32 cellular contexts compared by ENCODE assay signal in genomic region chr2:132760971-132761370, GRCh38.
"Had no signal": no experiment of that assay in that cellular context is flagged by ENCODE, and none has a peak within 500 bp of the region (broad histone marks: within the 10 kb centered on the region; RNA-seq: fewer than 3 reads in every experiment).

No MANE protein-coding gene starts in this region.

- H3K27ac ChIP-seq: adrenal gland, SJCRH30, SK-N-MC had no signal

- H3K4me3 Mint-ChIP-seq: activated CD4-positive, alpha-beta memory T cell treated with anti-CD3 and anti-CD28 coated beads for 36 hours; activated naive CD4-positive, alpha-beta T cell treated with anti-CD3 and anti-CD28 coated beads for 36 hours; activated T-cell treated with anti-CD3 and anti-CD28 coated beads, Interleukin-2, amount 50 U/mL, for 4 hours; activated T-helper 1 cell treated with anti-CD3 and anti-CD28 coated beads, Interleukin-12 subunit alpha, Interleukin-12 subunit beta, Interleukin-2, Interleukin-4 antibody, amounts not matched to agents 30 ng/mL and 10 ng/mL and 1 ng/mL, durations not matched to agents 14 hours and 24 hours and 36 hours; brain; T-helper 1 cell treated with Interleukin-12 subunit alpha and Interleukin-12 subunit beta and Interleukin-4 antibody, amounts not matched to agents 30 μg/mL and 1 μg/mL, for 36 hours; T-helper 2 cell treated with Interferon-gamma antibody and Interleukin-4, amounts not matched to agents 5 μg/mL and 100 μg/mL, for 36 hours had no signal

- H3K9me3 Mint-ChIP-seq: activated CD4-positive, alpha-beta memory T cell treated with anti-CD3 and anti-CD28 coated beads for 36 hours had no signal

- H3K36me3 ChIP-seq: adrenal gland, SJCRH30 had no signal

- H3K27me3 ChIP-seq: adrenal gland had no signal

- H3K36me3 Mint-ChIP-seq: activated CD4-positive, alpha-beta memory T cell treated with anti-CD3 and anti-CD28 coated beads for 36 hours; activated naive CD4-positive, alpha-beta T cell treated with anti-CD3 and anti-CD28 coated beads, Interleukin-2, amount 50 U/mL, for 72 hours had no signal

- H3K4me3 ChIP-seq: adrenal gland, SJCRH30, SK-N-MC had no signal

- DNase-seq: activated CD4-positive, alpha-beta memory T cell treated with anti-CD3 and anti-CD28 coated beads for 36 hours; activated CD4-positive, alpha-beta T cell treated with anti-CD3 and anti-CD28 coated beads, Interleukin-2, amount 50 U/mL, for 1 hour; activated CD8-positive, alpha-beta memory T cell treated with anti-CD3 and anti-CD28 coated beads, Interleukin-2, amount 50 U/mL, for 4 hours; activated gamma-delta T cell treated with Interleukin-2 at 50 U/mL for 16 hours; activated naive CD4-positive, alpha-beta T cell treated with anti-CD3 and anti-CD28 coated beads for 36 hours; activated T-cell treated with anti-CD3 and anti-CD28 coated beads for 4 hours; activated T-cell treated with anti-CD3 and anti-CD28 coated beads, Interleukin-2, amount 50 U/mL, for 4 hours; adrenal gland; central memory CD4-positive, alpha-beta T cell; Karpas-422; NCI-H1048; NCI-H1105 treated with DMSO at 0.1 percent for 48 hours; NCI-H1436; NCI-H1694; NCI-H1930; NCI-H2081 treated with DMSO at 0.1 percent for 48 hours; NCI-H226; NCI-H446 treated with DMSO at 0.1 percent for 48 hours; NCI-H524; NCI-H69; NK-92 treated with Interleukin-12 subunit alpha and Interleukin-12 subunit beta, amount 100 ng/mL, for 24 hours; OCI-M1; SHP77; SJCRH30 had no signal

- H3K9me3 ChIP-seq: adrenal gland, SJCRH30 had no signal

- H3K4me1 ChIP-seq: adrenal gland, SJCRH30 had no signal

- FAIRE-seq: TTC549 had no signal

- H3K27ac Mint-ChIP-seq: activated CD4-positive, alpha-beta memory T cell treated with anti-CD3 and anti-CD28 coated beads for 36 hours; activated naive CD4-positive, alpha-beta T cell treated with anti-CD3 and anti-CD28 coated beads for 36 hours; activated naive CD4-positive, alpha-beta T cell treated with anti-CD3 and anti-CD28 coated beads, Interleukin-2, amount 50 U/mL, for 72 hours; activated T-helper 1 cell treated with anti-CD3 and anti-CD28 coated beads, Interleukin-12 subunit alpha, Interleukin-12 subunit beta, Interleukin-2, Interleukin-4 antibody, amounts not matched to agents 30 ng/mL and 10 ng/mL and 1 ng/mL, durations not matched to agents 14 hours and 24 hours and 36 hours; brain; T-helper 1 cell treated with Interleukin-12 subunit alpha and Interleukin-12 subunit beta and Interleukin-4 antibody, amounts not matched to agents 30 μg/mL and 1 μg/mL, for 36 hours; T-helper 2 cell treated with Interferon-gamma antibody and Interleukin-4, amounts not matched to agents 5 μg/mL and 100 μg/mL, for 36 hours had no signal

- H3K27me3 Mint-ChIP-seq: activated CD4-positive, alpha-beta memory T cell treated with anti-CD3 and anti-CD28 coated beads for 36 hours had no signal

- ATAC-seq: activated naive CD4-positive, alpha-beta T cell treated with anti-CD3 and anti-CD28 coated beads, Interleukin-2, amount 50 U/mL, for 72 hours; activated T-cell treated with anti-CD3 and anti-CD28 coated beads, Interleukin-2, amount 50 U/mL, for 4 hours; Panc1 had no signal
